18 cellular contexts compared by ENCODE assay signal in genomic region chr4:5706486-5707290, GRCh38. TPM values are rescaled to one million over a fixed set of nuclear protein-coding genes. Genes with fewer than 3 reads are reported as not detected.
A peak's percentile ranks its signal among the peaks of the same experiment; 100 is the strongest.
DNase-seq lines count a peak whose midpoint lies in the region; ATAC-seq and TF ChIP-seq lines count a peak whose summit lies in the region.
"Had no signal": no experiment of that assay in that cellular context is flagged by ENCODE, and none has a peak within 500 bp of the region (broad histone marks: within the 10 kb centered on the region; RNA-seq: fewer than 3 reads in every experiment).

No MANE protein-coding gene starts in this region.

- no peak overlapping the region for H2AFZ ChIP-seq in GM23338

- H4K20me1 ChIP-seq in GM23338 (replicated peaks; ENCODE audit: insufficient read depth): no peaks in the 10 kb centered on the region; the same call in 1 of the 2 replicates

- no peak for DNase-seq in AG10803 (ENCODE audit: low read depth)
- DNase-seq in GM23338 (ENCODE audit: low spot score): no peak
- peak in 1 of 2 donors; percentile 47 for DNase-seq in ascending aorta (ENCODE audit: low spot score in 2 of 2)
- DNase-seq in mesothelial cell of epicardium (ENCODE audit: low spot score in 2 of 2, unreplicated experiment in 2 of 2): no peak
- DNase-seq in DMS53 treated with DMSO at 0.1 percent for 48 hours (lab: John Stamatoyannopoulos, UW; ENCODE audit: unreplicated experiment): no peak
- DNase-seq in NCI-H2029 treated with DMSO at 0.1 percent for 48 hours (lab: John Stamatoyannopoulos, UW): no peak
- DNase-seq in NCI-H510A treated with DMSO at 0.1 percent for 48 hours (lab: John Stamatoyannopoulos, UW): no peak
- DNase-seq: activated CD4-positive, alpha-beta T cell treated with anti-CD3 and anti-CD28 coated beads, Interleukin-2, amount 50 U/mL, for 4 hours; activated naive CD4-positive, alpha-beta T cell treated with anti-CD3 and anti-CD28 coated beads for 36 hours; C1 segment of cervical spinal cord; NCI-H1105 treated with DMSO at 0.1 percent for 48 hours; Peyer's patch; stimulated activated naive CD4-positive, alpha-beta T cell treated with Interleukin-2 at 50 U/mL for 16 hours had no signal

- TF ChIP-seq CTCF in AG10803 (conservative IDR thresholded peaks at IDR 0.05; ENCODE audit: low read length) (no peak), GM23338 (conservative IDR thresholded peaks at IDR 0.05; ENCODE audit: low read depth in 2 of 2) (no peak), ascending aorta (IDR thresholded peaks at IDR 0.05) (no peak), mesothelial cell of epicardium (IDR thresholded peaks at IDR 0.05; ENCODE audit: unreplicated experiment) (no peak)

- peaks cover 24% of the 10 kb centered on the region for H3K36me3 Mint-ChIP-seq in GM23338 (ENCODE audit: low read depth)
- peaks cover 35% of the 10 kb centered on the region for H3K36me3 Mint-ChIP-seq in mesothelial cell of epicardium

- H3K27ac ChIP-seq in GM23338 (ENCODE audit: low read depth): no peak overlapping the region
- H3K27ac ChIP-seq in ascending aorta: no peak overlapping the region
- H3K27ac ChIP-seq: Peyer's patch had no signal

- H3K4me3 Mint-ChIP-seq in GM23338 (peak overlapping the region; percentile 69), mesothelial cell of epicardium (peak overlapping the region; percentile 73)
- H3K4me3 Mint-ChIP-seq: activated naive CD4-positive, alpha-beta T cell treated with anti-CD3 and anti-CD28 coated beads for 36 hours; T-helper 1 cell treated with Interleukin-12 subunit alpha and Interleukin-12 subunit beta and Interleukin-4 antibody, amounts not matched to agents 30 μg/mL and 1 μg/mL, for 36 hours had no signal

- H3K36me3 ChIP-seq in GM23338 (ENCODE audit: insufficient read depth): no peaks in the 10 kb centered on the region; the same call in 1 of the 2 replicates
- peaks cover 0 to 6% of the 10 kb centered on the region in 2 donors for H3K36me3 ChIP-seq in ascending aorta
- H3K36me3 ChIP-seq: Peyer's patch had no signal

- H3K27me3 Mint-ChIP-seq in GM23338 (ENCODE audit: insufficient read depth, low read depth, poor library complexity) (peaks cover 26% of the 10 kb centered on the region), mesothelial cell of epicardium (ENCODE audit: low read depth) (no peaks in the 10 kb centered on the region)

- H3K4me1 Mint-ChIP-seq in GM23338 (peaks cover 17% of the 10 kb centered on the region), mesothelial cell of epicardium (peaks cover 23% of the 10 kb centered on the region)

- no peaks in the 10 kb centered on the region for H3F3A ChIP-seq in GM23338 (replicated peaks; ENCODE audit: low read depth)

- H3K4me1 ChIP-seq in GM23338 (ENCODE audit: insufficient read depth) (peaks cover 8% of the 10 kb centered on the region; the same call in 1 of the 2 replicates), ascending aorta (peaks cover 0 to 25% of the 10 kb centered on the region in 2 donors)

- ATAC-seq in GM23338: no peak
- no peak for ATAC-seq in GM21825 (IDR thresholded peaks at IDR 0.05; ENCODE audit: unreplicated experiment)
- ATAC-seq: HCT116 had no signal

- H3K9me3 Mint-ChIP-seq in GM23338 (peaks cover 22% of the 10 kb centered on the region), mesothelial cell of epicardium (peaks cover 19% of the 10 kb centered on the region)
- H3K9me3 Mint-ChIP-seq: activated naive CD4-positive, alpha-beta T cell treated with anti-CD3 and anti-CD28 coated beads for 36 hours had no signal

- no peaks in the 10 kb centered on the region for H3K9me3 ChIP-seq in ascending aorta
- H3K9me3 ChIP-seq: Peyer's patch had no signal

- H3K9me2 ChIP-seq in GM23338 (ENCODE audit: insufficient read depth): no peaks in the 10 kb centered on the region

- H3K4me3 ChIP-seq in AG10803 (ENCODE audit: low read length) (peak overlapping the region; percentile 79; the same call in 1 of the 2 replicates), GM23338 (no peak overlapping the region), ascending aorta (peak overlapping the region; percentile 90 to 91)

- H3K27me3 ChIP-seq in GM23338 (ENCODE audit: insufficient read depth): peaks cover 14% of the 10 kb centered on the region
- no peaks in the 10 kb centered on the region for H3K27me3 ChIP-seq in ascending aorta
- H3K27me3 ChIP-seq: Peyer's patch had no signal

- intact Hi-C loops in ascending aorta (cut with DNase I): no loop called here

- H3K27ac Mint-ChIP-seq in GM23338 (no peak overlapping the region), mesothelial cell of epicardium (no peak overlapping the region)
- H3K27ac Mint-ChIP-seq: activated naive CD4-positive, alpha-beta T cell treated with anti-CD3 and anti-CD28 coated beads for 36 hours; T-helper 1 cell treated with Interleukin-12 subunit alpha and Interleukin-12 subunit beta and Interleukin-4 antibody, amounts not matched to agents 30 μg/mL and 1 μg/mL, for 36 hours had no signal

- 0 out of 2 replicates have a peak, but pooled peaks cover 5% of the 10 kb centered on the region for H3K79me2 ChIP-seq in GM23338 (replicated peaks; ENCODE audit: insufficient read depth)

- no peak overlapping the region for H3K4me2 ChIP-seq in GM23338

TF ChIP-seq in GM23338, 12 proteins besides CTCF, POLR2A, EP300 and RAD21 (continues in another document):
- TF ChIP-seq CREB1 (CRISPR knock-in tag; IDR thresholded peaks at IDR 0.05; ENCODE audit: low read depth) (no peak), REST (IDR thresholded peaks at IDR 0.05; ENCODE audit: unreplicated experiment) (no peak)

RNA-seq across cellular contexts. Expression of gene EVC2, which starts 1.7 kb away (rescaled TPM):
- 6.8 and 11.5 TPM in 2 replicates for total RNA-seq in GM23338 (2014; rRNA removed; shearing (Covaris generic))
- 3.4 TPM in 2 replicates for polyA plus RNA-seq in GM23338 (2016; fragmentation: Nextera tagmentation; extraction: Ambion mirVana)
- total RNA-seq in ascending aorta: 5.7 TPM
- 16.9 to 17.4 TPM (median 17.1 TPM) in 3 replicates for total RNA-seq in mesothelial cell of epicardium
- total RNA-seq: activated naive CD4-positive, alpha-beta T cell treated with anti-CD3 and anti-CD28 coated beads for 36 hours; HT1080; NCI-H460 had no signal

RNA-seq across cellular contexts. Expression of gene EVC, which starts 4.3 kb away (rescaled TPM):
- 12.8 and 31.0 TPM in 2 replicates for total RNA-seq in GM23338 (2014; rRNA removed; shearing (Covaris generic))
- 1.7 and 2.2 TPM in 2 replicates for polyA plus RNA-seq in GM23338 (2016; fragmentation: Nextera tagmentation; extraction: Ambion mirVana)
- total RNA-seq in ascending aorta (39.3 TPM), mesothelial cell of epicardium (48.4 to 51.4 TPM (median 49.4 TPM) in 3 replicates)
